Comparison of ENCODE assay signal across 8 cellular contexts in the genomic region with DNA sequence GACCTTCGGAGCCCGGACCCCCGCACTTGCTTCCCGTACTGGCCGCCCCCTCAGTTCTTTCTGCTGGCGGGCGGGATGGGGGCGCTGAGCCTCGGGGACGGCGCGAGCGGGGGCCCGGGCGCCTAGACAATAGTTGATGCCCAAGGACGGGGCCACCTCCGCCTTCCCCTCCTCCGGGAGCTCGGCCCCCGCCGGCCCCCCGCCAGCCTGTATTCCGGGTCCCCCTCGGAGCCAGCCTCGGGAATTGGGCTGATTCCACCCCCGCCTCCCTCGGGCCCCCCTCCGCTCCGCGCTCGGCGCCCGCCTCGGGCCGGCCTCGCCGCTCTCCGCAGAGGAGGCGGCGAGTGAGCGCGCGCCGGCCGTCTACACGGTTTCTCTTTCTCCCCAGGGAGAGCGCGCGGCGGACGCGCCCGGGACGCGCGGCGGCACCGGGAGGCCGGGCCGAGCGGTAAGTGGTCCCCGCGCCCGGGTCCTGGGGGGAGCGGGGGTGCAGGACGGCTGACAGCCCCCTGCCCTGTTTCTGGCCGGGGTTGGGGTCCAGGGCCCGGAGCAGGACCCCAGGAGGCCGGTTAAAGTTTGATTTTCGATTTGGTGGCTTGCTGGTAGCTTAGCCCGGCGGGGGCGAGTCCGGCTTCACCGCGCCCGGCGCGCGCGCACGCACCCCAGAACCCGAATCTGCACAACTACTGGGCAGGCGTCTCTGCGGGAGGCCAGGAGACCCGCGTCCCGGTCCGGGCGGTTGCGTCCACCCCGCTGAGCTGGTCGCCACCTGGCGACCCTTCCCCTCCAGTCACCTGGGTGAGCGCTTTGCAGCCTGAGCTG. TPM values are rescaled to one million over a fixed set of nuclear protein-coding genes. Genes with fewer than 3 reads are reported as not detected.
DNase-seq lines count a peak whose midpoint lies in the region; ATAC-seq lines count a peak whose summit lies in the region.

No MANE protein-coding gene starts in this region.

- H3K9me3 ChIP-seq in naive thymus-derived CD4-positive, alpha-beta T cell (ENCODE audit: control insufficient read depth in 2 of 3, low read length in 3 of 3) = no peaks in the 10 kb centered on the region

- DNase-seq in NCI-H748 (lab: John Stamatoyannopoulos, UW; ENCODE audit: unreplicated experiment) (peak; percentile 73), NCI-H748 treated with DMSO at 0.1 percent for 48 hours (lab: John Stamatoyannopoulos, UW) (no peak), NOMO-1 treated with DMSO at 0.1 percent for 48 hours (lab: John Stamatoyannopoulos, UW; ENCODE audit: unreplicated experiment) (peak; percentile 34), fibroblast of gingiva (ENCODE audit: low read depth) (peak; percentile 62)
- peak; percentile 28 to 50 for DNase-seq in activated T-helper 1 cell treated with anti-CD3 and anti-CD28 coated beads, Interleukin-2, amount 50 U/mL, for 16 hours (ENCODE audit: low read depth in 1 of 2, low spot score in 1 of 2)
- DNase-seq in naive thymus-derived CD4-positive, alpha-beta T cell = peak; percentile 49 to 72 (median 69)
- DNase-seq in stimulated activated naive CD4-positive, alpha-beta T cell treated with Interleukin-2 at 50 U/mL for 16 hours (lab: John Stamatoyannopoulos, UW) = peak; percentile 60

- peaks cover 35 to 56% (median 54%) of the 10 kb centered on the region in 7 donors for H3K4me1 Mint-ChIP-seq in naive thymus-derived CD4-positive, alpha-beta T cell

- peaks cover 0 to 15% (median 0%) of the 10 kb centered on the region in 5 donors for H3K36me3 Mint-ChIP-seq in naive thymus-derived CD4-positive, alpha-beta T cell

- H3K9me3 Mint-ChIP-seq in naive thymus-derived CD4-positive, alpha-beta T cell = peaks cover 0 to 5% (median 0%) of the 10 kb centered on the region in 11 donors

- ATAC-seq in HG02885 (IDR thresholded peaks at IDR 0.05; ENCODE audit: poor library complexity, unreplicated experiment) = peak; percentile 39
- ATAC-seq in naive thymus-derived CD4-positive, alpha-beta T cell = peak; percentile 44

- peak overlapping the region; percentile 90 to 95 (median 94) for H3K4me3 Mint-ChIP-seq in naive thymus-derived CD4-positive, alpha-beta T cell

- H3K27ac Mint-ChIP-seq in naive thymus-derived CD4-positive, alpha-beta T cell = peak overlapping the region; percentile 88 to 98 (median 94)

- H3K27me3 Mint-ChIP-seq in naive thymus-derived CD4-positive, alpha-beta T cell = peaks cover 0 to 3% (median 0%) of the 10 kb centered on the region in 5 donors

- POLR2A ChIA-PET in naive thymus-derived CD4-positive, alpha-beta T cell (lab: Charles Lee) = interaction anchor here (0.7 to 2.8 kb wide), 4 partner anchors 79 to 430 kb away, joined by 3 to 17 read pairs (median 7); no protein-coding TSS in a partner anchor

- no peaks in the 10 kb centered on the region for H3K27me3 ChIP-seq in naive thymus-derived CD4-positive, alpha-beta T cell (ENCODE audit: control insufficient read depth in 2 of 2, insufficient read depth in 2 of 2, low read length in 2 of 2)

- H3K4me1 ChIP-seq in naive thymus-derived CD4-positive, alpha-beta T cell (ENCODE audit: control insufficient read depth in 2 of 2, insufficient read depth in 2 of 2, low read length in 2 of 2) = peaks cover 12 to 43% of the 10 kb centered on the region in 2 donors

- H3K27ac ChIP-seq in naive thymus-derived CD4-positive, alpha-beta T cell (ENCODE audit: low read depth, low read length) = peak overlapping the region; percentile 94

- intact Hi-C loops in naive thymus-derived CD4-positive, alpha-beta T cell (cut with micrococcal nuclease) = loop anchor here (1.0 to 10.0 kb wide), 21 partner anchors 30 to 1737 kb away; a partner anchor contains a TSS

- peaks cover 0 to 5% (median 0%) of the 10 kb centered on the region in 3 experiments for H3K36me3 ChIP-seq in naive thymus-derived CD4-positive, alpha-beta T cell (ENCODE audit: control insufficient read depth in 2 of 3, insufficient read depth in 3 of 3, low read length in 3 of 3)

- CTCF ChIA-PET in naive thymus-derived CD4-positive, alpha-beta T cell (lab: Charles Lee) = interaction anchor here (1.0 to 1.6 kb wide), 6 partner anchors 83 to 424 kb away, joined by 3 to 6 read pairs (median 3); no protein-coding TSS in a partner anchor

- H3K4me3 ChIP-seq in naive thymus-derived CD4-positive, alpha-beta T cell (ENCODE audit: low read length) = peak overlapping the region; percentile 69

RNA-seq across cellular contexts. Expression of a gene that starts 0.7 kb away (rescaled TPM):
- total RNA-seq in naive thymus-derived CD4-positive, alpha-beta T cell = 10 to 100 TPM; 35.2 to 76.4 (median 46.1) TPM
- polyA plus RNA-seq in naive thymus-derived CD4-positive, alpha-beta T cell = 10 to 100 TPM; 16.9 to 27.1 TPM
